Comparison of ENCODE assay signal across 2 cellular contexts in the genomic region with DNA sequence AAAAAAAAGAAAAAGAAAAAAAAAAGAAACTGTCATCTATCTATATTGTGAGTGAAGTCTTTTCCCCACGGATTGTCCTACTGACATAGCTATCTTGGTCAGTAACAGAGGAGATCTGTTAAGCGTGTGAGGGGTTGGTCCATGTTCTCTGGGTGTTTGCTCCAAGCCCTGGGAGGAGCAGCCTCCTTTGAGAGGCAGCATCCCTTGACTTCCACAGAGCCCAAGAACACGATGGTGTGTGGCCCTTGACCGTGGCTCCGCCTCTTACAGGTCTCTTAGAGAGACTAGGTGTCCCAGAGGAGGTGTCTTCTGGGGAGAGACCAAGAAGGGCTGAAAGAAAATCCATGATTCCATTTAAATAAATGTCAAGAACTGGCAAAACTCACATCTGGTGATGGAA.
TF ChIP-seq lines count a peak whose summit lies in the region.

No MANE protein-coding gene starts in this region.

TF ChIP-seq in HCT116, 20 proteins besides CTCF, POLR2A, EP300 and RAD21:
- no peak for TF ChIP-seq EGR1 (IDR thresholded peaks at IDR 0.05; ENCODE audit: low read depth)
- no peak for TF ChIP-seq JUND (IDR thresholded peaks at IDR 0.05)
- TF ChIP-seq CEBPB (IDR thresholded peaks at IDR 0.05; ENCODE audit: low read depth) = no peak
- TF ChIP-seq, protein P1, sequence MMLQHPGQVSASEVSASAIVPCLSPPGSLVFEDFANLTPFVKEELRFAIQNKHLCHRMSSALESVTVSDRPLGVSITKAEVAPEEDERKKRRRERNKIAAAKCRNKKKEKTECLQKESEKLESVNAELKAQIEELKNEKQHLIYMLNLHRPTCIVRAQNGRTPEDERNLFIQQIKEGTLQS (IDR thresholded peaks at IDR 0.05) = no peak
- TF ChIP-seq ZNF274 (IDR thresholded peaks at IDR 0.05; ENCODE audit: low read depth, low read length) = no peak

TF ChIP-seq in IMR-90, 13 proteins besides CTCF, POLR2A, EP300 and RAD21:
- TF ChIP-seq RFX5 (IDR thresholded peaks at IDR 0.05; ENCODE audit: low read depth, low read length) (no peak), CHD1 (IDR thresholded peaks at IDR 0.05; ENCODE audit: low read depth, low read length) (no peak), CEBPB (IDR thresholded peaks at IDR 0.05; ENCODE audit: low read depth, low read length) (no peak), MAZ (IDR thresholded peaks at IDR 0.05; ENCODE audit: borderline replicate concordance, low read depth, low read length) (no peak), BHLHE40 (IDR thresholded peaks at IDR 0.05; ENCODE audit: low read depth, low read length) (no peak), FOS (IDR thresholded peaks at IDR 0.05; ENCODE audit: low read depth, low read length) (no peak), SMC3 (IDR thresholded peaks at IDR 0.05; ENCODE audit: low read depth, low read length) (no peak), ELK1 (IDR thresholded peaks at IDR 0.05; ENCODE audit: borderline replicate concordance, low read depth, low read length) (no peak), USF2 (IDR thresholded peaks at IDR 0.05; ENCODE audit: low read depth, low read length) (no peak), MAFK (IDR thresholded peaks at IDR 0.05; ENCODE audit: low read depth, low read length) (no peak), NFE2L2 (IDR thresholded peaks at IDR 0.05; ENCODE audit: low read depth, low read length) (no peak), RCOR1 (IDR thresholded peaks at IDR 0.05; ENCODE audit: insufficient replicate concordance, low read length) (no peak), MXI1 (IDR thresholded peaks at IDR 0.05; ENCODE audit: borderline replicate concordance, low read depth, low read length) (no peak)
TF ChIP-seq in IMR-90: peak in this region for 0.
